ENCODE assay signal across 8 cellular contexts in genomic region chr16:85615852-85616607, GRCh38. TPM values are rescaled to one million over a fixed set of nuclear protein-coding genes. Genes with fewer than 3 reads are reported as not detected.
DNase-seq lines count a peak whose midpoint lies in the region; ATAC-seq and TF ChIP-seq lines count a peak whose summit lies in the region.

No MANE protein-coding gene starts in this region.

- no peaks in the 10 kb centered on the region for H3K27me3 ChIP-seq in OCI-LY1 (ENCODE audit: insufficient read depth, low read length)
- no peaks in the 10 kb centered on the region for H3K27me3 ChIP-seq in muscle layer of colon (ENCODE audit: control insufficient read depth in 1 of 2, insufficient read depth in 2 of 2, low read length in 2 of 2)

- peak overlapping the region; percentile 75 for H3K4me3 ChIP-seq in OCI-LY1 (ENCODE audit: low read depth, low read length, poor library complexity, severe bottlenecking)
- H3K4me3 ChIP-seq in epithelial cell of proximal tubule (ENCODE audit: low read depth, low read length) = no peak overlapping the region
- H3K4me3 ChIP-seq in muscle layer of colon (ENCODE audit: low read depth in 1 of 2, low read length in 2 of 2) = peak overlapping the region in 1 of 2 donors; percentile 57

- peak; percentile 34 for ATAC-seq in HG02981 (IDR thresholded peaks at IDR 0.05; ENCODE audit: unreplicated experiment)

- H3K4me1 ChIP-seq in OCI-LY1 (ENCODE audit: insufficient read depth, low read length, severe bottlenecking) = peaks cover 54% of the 10 kb centered on the region
- peaks cover 35% of the 10 kb centered on the region for H3K4me1 ChIP-seq in muscle layer of colon (ENCODE audit: insufficient read depth, low read length)

- H3K27ac ChIP-seq in OCI-LY1 (ENCODE audit: low read depth, low read length, poor library complexity, severe bottlenecking) (peak overlapping the region; percentile 87), muscle layer of colon (ENCODE audit: low read depth, low read length) (peak overlapping the region; percentile 66)

- peak; percentile 94 for TF ChIP-seq CTCF in OCI-LY1 (IDR thresholded peaks at IDR 0.05; ENCODE audit: low read length)
- peak; percentile 93 for TF ChIP-seq CTCF in epithelial cell of proximal tubule (conservative IDR thresholded peaks at IDR 0.05; ENCODE audit: low read depth, low read length)

- H4K20me1 ChIP-seq in OCI-LY1 (ENCODE audit: insufficient read depth, low read length) = no peaks in the 10 kb centered on the region

- H3K79me2 ChIP-seq in OCI-LY1 (ENCODE audit: insufficient read depth, low read length) = peaks cover 41% of the 10 kb centered on the region

- peak overlapping the region; percentile 74; the same call in 1 of the 2 replicates for H3K9ac ChIP-seq in OCI-LY1 (ENCODE audit: low read length)
- H3K9ac ChIP-seq in muscle layer of colon (ENCODE audit: low read length) = peak overlapping the region; percentile 30

- H3K4me2 ChIP-seq in OCI-LY1 (ENCODE audit: low read length) = peak overlapping the region; percentile 77

- H2AFZ ChIP-seq in OCI-LY1 (ENCODE audit: low read length) = no peak overlapping the region

- H3K36me3 ChIP-seq in OCI-LY1 (ENCODE audit: insufficient read depth, low read length) = peaks cover 14% of the 10 kb centered on the region; the same call in 1 of the 2 replicates
- H3K36me3 ChIP-seq in muscle layer of colon (ENCODE audit: insufficient read depth, low read length) = no peaks in the 10 kb centered on the region

- no peaks in the 10 kb centered on the region for H3F3A ChIP-seq in OCI-LY1 (ENCODE audit: insufficient read depth, low read length)

- no peaks in the 10 kb centered on the region for H3K9me3 ChIP-seq in OCI-LY1 (ENCODE audit: low read length)
- no peaks in the 10 kb centered on the region for H3K9me3 ChIP-seq in muscle layer of colon (ENCODE audit: low read length)

- no peaks in the 10 kb centered on the region for H3K9me2 ChIP-seq in OCI-LY1 (ENCODE audit: low read depth, low read length)

- DNase-seq in DMS153 (lab: John Stamatoyannopoulos, UW) (peak; percentile 28), DMS153 treated with DMSO at 0.1 percent for 48 hours (lab: John Stamatoyannopoulos, UW; ENCODE audit: unreplicated experiment) (no peak), activated T-cell treated with anti-CD3 and anti-CD28 coated beads for 4 hours (peak; percentile 63), epithelial cell of proximal tubule (ENCODE audit: low read depth) (no peak)
- peak; percentile 58 to 66 for DNase-seq in stimulated activated CD8-positive, alpha-beta memory T cell treated with anti-CD3 and anti-CD28 coated beads, Interleukin-7, amount 100 ng/mL, for 1 hour (ENCODE audit: low read depth in 2 of 2)

RNA-seq across cellular contexts. Expression of gene GSE1, which starts 2.9 kb away (rescaled TPM):
- total RNA-seq in epithelial cell of proximal tubule = 19.4 and 41.9 TPM in 2 replicates

Comparison
In these comparisons a context has a peak if more than half of its experiments do, and no peak if none do; other contexts are left out.
1. DNase-seq: peak in DMS153 (single experiment), activated T-cell treated with anti-CD3 and anti-CD28 coated beads for 4 hours (single experiment) and stimulated activated CD8-positive, alpha-beta memory T cell treated with anti-CD3 and anti-CD28 coated beads, Interleukin-7, amount 100 ng/mL, for 1 hour (2 of 2); none in DMS153 treated with DMSO at 0.1 percent for 48 hours (single experiment) and epithelial cell of proximal tubule (single experiment).